ENCODE assay signal across 8 cellular contexts in genomic region chrX:63350979-63351616, GRCh38. TPM values are rescaled to one million over a fixed set of nuclear protein-coding genes. Genes with fewer than 3 reads are reported as not detected.
DNase-seq lines count a peak whose midpoint lies in the region; ATAC-seq and TF ChIP-seq lines count a peak whose summit lies in the region.

TSS of gene SPIN4 (minus strand) at chrX:63351332. CDS start at chrX:63350819, 513 bp downstream.

- no peaks in the 10 kb centered on the region for H3K4me1 ChIP-seq in Peyer's patch

- H3K27me3 ChIP-seq in Peyer's patch: no peaks in the 10 kb centered on the region

- peak within 1 kb of the TSS; percentile 66 to 80 (median 68) for H3K27ac ChIP-seq in Peyer's patch

- peaks cover 11% of the 10 kb centered on the region for H3K4me1 Mint-ChIP-seq in activated T-helper 17 cell treated with anti-CD3 and anti-CD28 coated beads, Interleukin-2, amount 50 U/mL, for 72 hours
- H3K4me1 Mint-ChIP-seq in natural killer cell: peaks cover 18 to 23% of the 10 kb centered on the region in 2 donors

- peak within 1 kb of the TSS; percentile 89 for H3K4me3 Mint-ChIP-seq in activated T-helper 17 cell treated with anti-CD3 and anti-CD28 coated beads, Interleukin-2, amount 50 U/mL, for 72 hours
- H3K4me3 Mint-ChIP-seq in natural killer cell: peak within 1 kb of the TSS; percentile 90

- intact Hi-C loops in natural killer cell (cut with micrococcal nuclease): loop anchor here (5.0 kb wide), 1 partner anchor 396 kb away; no protein-coding TSS in a partner anchor

- TF ChIP-seq POLR2A in Peyer's patch (IDR thresholded peaks at IDR 0.05): peak in 1 of 2 donors; percentile 66

- H3K4me3 ChIP-seq in Peyer's patch: peak within 1 kb of the TSS; percentile 47 to 66 (median 59)

- no peaks in the 10 kb centered on the region for H3K36me3 ChIP-seq in Peyer's patch

- peak within 1 kb of the TSS; percentile 77 for H3K27ac Mint-ChIP-seq in activated T-helper 17 cell treated with anti-CD3 and anti-CD28 coated beads, Interleukin-2, amount 50 U/mL, for 72 hours
- peak within 1 kb of the TSS; percentile 77 to 89 for H3K27ac Mint-ChIP-seq in natural killer cell

- no peaks in the 10 kb centered on the region for H3K36me3 Mint-ChIP-seq in activated T-helper 17 cell treated with anti-CD3 and anti-CD28 coated beads, Interleukin-2, amount 50 U/mL, for 72 hours (ENCODE audit: low read depth)
- H3K36me3 Mint-ChIP-seq in natural killer cell: no peaks in the 10 kb centered on the region

- peak; percentile 80 for DNase-seq in DMS79 treated with DMSO at 0.1 percent for 48 hours (lab: John Stamatoyannopoulos, UW)
- peak; percentile 46 for DNase-seq in KG1 (lab: John Stamatoyannopoulos, UW)
- DNase-seq in Peyer's patch: peak; percentile 80 to 94 (median 88)
- peak; percentile 75 for DNase-seq in fibroblast of peridontal ligament (ENCODE audit: extremely low read depth)
- peak; percentile 71 for DNase-seq in natural killer cell
- peak; percentile 39 for DNase-seq in stimulated activated naive CD4-positive, alpha-beta T cell treated with Interleukin-2 at 50 U/mL for 16 hours (lab: John Stamatoyannopoulos, UW)

- TF ChIP-seq CTCF in Peyer's patch (IDR thresholded peaks at IDR 0.05) (no peak), natural killer cell (IDR thresholded peaks at IDR 0.05) (no peak)

- ATAC-seq in GM21723 (IDR thresholded peaks at IDR 0.05; ENCODE audit: unreplicated experiment) (peak; percentile 89), natural killer cell (peak; percentile 94 to 96 (median 95))
- peak; percentile 95 for ATAC-seq in activated T-helper 17 cell treated with anti-CD3 and anti-CD28 coated beads, Interleukin-2, amount 50 U/mL, for 72 hours (replicated peaks)

- no peaks in the 10 kb centered on the region for H3K9me3 Mint-ChIP-seq in activated T-helper 17 cell treated with anti-CD3 and anti-CD28 coated beads, Interleukin-2, amount 50 U/mL, for 72 hours
- H3K9me3 Mint-ChIP-seq in natural killer cell: no peaks in the 10 kb centered on the region

- no peaks in the 10 kb centered on the region for H3K27me3 Mint-ChIP-seq in activated T-helper 17 cell treated with anti-CD3 and anti-CD28 coated beads, Interleukin-2, amount 50 U/mL, for 72 hours
- no peaks in the 10 kb centered on the region for H3K27me3 Mint-ChIP-seq in natural killer cell (ENCODE audit: low read depth in 2 of 2)

- no peaks in the 10 kb centered on the region for H3K9me3 ChIP-seq in Peyer's patch

RNA-seq across cellular contexts. Expression of gene SPIN4, which starts in this region (rescaled TPM):
- total RNA-seq in Peyer's patch: 1 to 10 TPM; 1.6 to 2.7 (median 2.4) TPM
- total RNA-seq in activated T-helper 17 cell treated with anti-CD3 and anti-CD28 coated beads, Interleukin-2, amount 50 U/mL, for 72 hours: 1 to 10 TPM; 5.6 to 7.4 TPM
- 10 to 100 TPM in 2 of 3 donors, 1 to 10 TPM in 1; 9.6 to 12.9 (median 11.0) TPM for total RNA-seq in natural killer cell

Comparison
In these comparisons a context has a peak if more than half of its experiments do, and no peak if none do; other contexts are left out.
1. Peak in every context shown above with its lines: DNase-seq, ATAC-seq, H3K4me3 ChIP-seq and H3K27ac ChIP-seq.